Comparison of ENCODE assay signal across 8 cellular contexts in genomic region chr12:12890815-12891645, GRCh38. TPM values are rescaled to one million over a fixed set of nuclear protein-coding genes. Genes with fewer than 3 reads are reported as not detected.
DNase-seq lines count a peak whose midpoint lies in the region; ATAC-seq and TF ChIP-seq lines count a peak whose summit lies in the region.

Gene GPRC5A, plus strand, starts transcription at chr12:12891562. Its CDS starts 16,688 bp downstream, at chr12:12908250.

- H3K27me3 ChIP-seq in mammary epithelial cell (ENCODE audit: insufficient read depth, low read length) (no peaks in the 10 kb centered on the region), iPS-18a (ENCODE audit: control insufficient read depth, insufficient read depth, low read length) (peaks cover 55% of the 10 kb centered on the region), sigmoid colon (peaks cover 0 to 7% (median 0%) of the 10 kb centered on the region in 3 donors)

- H2AFZ ChIP-seq in mammary epithelial cell (ENCODE audit: low read depth, low read length) = peak within 1 kb of the TSS; percentile 75

- CTCF ChIA-PET in mammary epithelial cell (lab: Charles Lee; ENCODE audit: low non-redundant PET) = interaction anchor here (0.5 to 1.6 kb wide), 4 partner anchors 10 to 54 kb away, joined by 5 to 8 read pairs (median 6); no protein-coding TSS in a partner anchor

- 2% methylated on average over 29 of the region's 46 CpGs for WGBS in mammary epithelial cell (ENCODE audit: low coverage, missing lambda C conversion rate)
- 1% methylated on average over 46 of the region's 46 CpGs for WGBS in sigmoid colon, 2 donors

- TSS peak; percentile 74 for BruUV-seq in mammary epithelial cell (replicated peaks; lab: Mats Ljungman, UMichigan)

- DNase-seq in DMS79 (lab: John Stamatoyannopoulos, UW) = peak; percentile 66
- peak; percentile 99 for DNase-seq in HS-27A (ENCODE audit: low read depth)
- peak; percentile 97 to 98 for DNase-seq in SW 1271 (lab: John Stamatoyannopoulos, UW)
- DNase-seq in mammary epithelial cell = peak; percentile 99
- DNase-seq in sigmoid colon = peak; percentile 95
- no peak for DNase-seq in T-helper 9 cell

- peak in 1 of 2 donors; percentile 54 for TF ChIP-seq CTCF in mammary epithelial cell (conservative IDR thresholded peaks at IDR 0.05 in 1 of 2, IDR thresholded peaks at IDR 0.05 in 1 of 2; ENCODE audit: extremely low read depth in 1 of 2, insufficient read depth in 1 of 2, low read depth in 1 of 2, low read length in 2 of 2)
- no peak for TF ChIP-seq CTCF in sigmoid colon (IDR thresholded peaks at IDR 0.05)

- peak within 1 kb of the TSS; percentile 52 to 61 (median 54) for H3K4me3 ChIP-seq in mammary epithelial cell (replicated peaks in 1 of 3; ENCODE audit: insufficient read depth in 1 of 3, low read depth in 2 of 3, low read length in 3 of 3)
- peak within 1 kb of the TSS; percentile 82 for H3K4me3 ChIP-seq in iPS-18a (ENCODE audit: low read length)
- H3K4me3 ChIP-seq in sigmoid colon = peak within 1 kb of the TSS; percentile 39 to 57 (median 56)

- TF ChIP-seq EP300 in sigmoid colon (IDR thresholded peaks at IDR 0.05) = no peak

- intact Hi-C loops in mammary epithelial cell (cut with micrococcal nuclease) = loop anchor here (1.0 to 2.0 kb wide), 5 partner anchors 18 to 102 kb away; partner anchors contain the start of gene DDX47
- intact Hi-C loops in sigmoid colon (cut with DNase I) = loop anchor here (10.0 kb wide), 2 partner anchors 76 to 106 kb away; partner anchors contain the start of genes APOLD1 and DDX47

- H4K20me1 ChIP-seq in mammary epithelial cell (ENCODE audit: insufficient read depth, low read length) = no peaks in the 10 kb centered on the region

- H3K79me2 ChIP-seq in mammary epithelial cell (ENCODE audit: insufficient read depth, low read length) = peaks cover 36% of the 10 kb centered on the region

- H3K27ac ChIP-seq in mammary epithelial cell (ENCODE audit: insufficient read depth, low read depth, low read length) (peak within 1 kb of the TSS; percentile 92), iPS-18a (ENCODE audit: low read length) (no peak within 1 kb of the TSS), sigmoid colon (peak within 1 kb of the TSS; percentile 54 to 80 (median 64))

- H3K4me1 ChIP-seq in mammary epithelial cell (ENCODE audit: insufficient read depth, low read length) (peaks cover 36% of the 10 kb centered on the region), iPS-18a (ENCODE audit: control insufficient read depth, low read depth, low read length) (peaks cover 5% of the 10 kb centered on the region), sigmoid colon (peaks cover 0 to 18% (median 10%) of the 10 kb centered on the region in 4 donors)

- in situ Hi-C loops in mammary epithelial cell (cut with MboI; ENCODE audit: low sequenced_read_pairs in 2 of 2) = loop anchor here in 1 of 2 donors (5.0 kb wide), 1 partner anchor 54 kb away; no protein-coding TSS in a partner anchor

- H3K36me3 ChIP-seq in mammary epithelial cell (ENCODE audit: insufficient read depth, low read length) = no peaks in the 10 kb centered on the region
- H3K36me3 ChIP-seq in iPS-18a (ENCODE audit: control insufficient read depth, low read depth, low read length) = no peaks in the 10 kb centered on the region
- no peaks in the 10 kb centered on the region for H3K36me3 ChIP-seq in sigmoid colon

- H3K9ac ChIP-seq in mammary epithelial cell (ENCODE audit: insufficient read depth, low read length) (peak within 1 kb of the TSS; percentile 98), iPS-18a (ENCODE audit: low read length) (peak within 1 kb of the TSS; percentile 10)

- TF ChIP-seq POLR2A in sigmoid colon (IDR thresholded peaks at IDR 0.05) = peak in 1 of 2 donors; percentile 78

- H3K4me2 ChIP-seq in mammary epithelial cell (ENCODE audit: insufficient read depth, low read depth, low read length) = peak within 1 kb of the TSS; percentile 95

- H3K9me3 ChIP-seq in mammary epithelial cell (replicated peaks; ENCODE audit: insufficient read depth, low read length) (no peaks in the 10 kb centered on the region), iPS-18a (ENCODE audit: control insufficient read depth, low read depth, low read length) (no peaks in the 10 kb centered on the region), sigmoid colon (no peaks in the 10 kb centered on the region)

- no peak for ATAC-seq in GM21529 (IDR thresholded peaks at IDR 0.05; ENCODE audit: unreplicated experiment)

- dilution Hi-C loops in mammary epithelial cell (cut with HindIII; ENCODE audit: low sequenced_read_pairs) = no loop called here

RNA-seq across cellular contexts. Expression of gene GPRC5A, which starts in this region (rescaled TPM):
- 10 to 100 TPM in 1 of 2 donors, 1 to 10 TPM in 1; 6.0 to 15.3 TPM for total RNA-seq in mammary epithelial cell
- polyA plus RNA-seq in mammary epithelial cell = 84.3 TPM
- 81.9 TPM for polyA minus RNA-seq in mammary epithelial cell
- 10 to 100 TPM in 1 of 4 donors, 1 to 10 TPM in 3; 2.1 to 11.4 (median 2.8) TPM for total RNA-seq in sigmoid colon
- polyA plus RNA-seq in sigmoid colon = 10 to 100 TPM; 13.8 to 75.5 (median 30.5) TPM
